Comparison of ENCODE assay signal across 8 cellular contexts in genomic region chr19:460877-461609, GRCh38. TPM values are rescaled to one million over a fixed set of nuclear protein-coding genes. Genes with fewer than 3 reads are reported as not detected.
DNase-seq lines count a peak whose midpoint lies in the region; ATAC-seq and TF ChIP-seq lines count a peak whose summit lies in the region.

A gene with protein sequence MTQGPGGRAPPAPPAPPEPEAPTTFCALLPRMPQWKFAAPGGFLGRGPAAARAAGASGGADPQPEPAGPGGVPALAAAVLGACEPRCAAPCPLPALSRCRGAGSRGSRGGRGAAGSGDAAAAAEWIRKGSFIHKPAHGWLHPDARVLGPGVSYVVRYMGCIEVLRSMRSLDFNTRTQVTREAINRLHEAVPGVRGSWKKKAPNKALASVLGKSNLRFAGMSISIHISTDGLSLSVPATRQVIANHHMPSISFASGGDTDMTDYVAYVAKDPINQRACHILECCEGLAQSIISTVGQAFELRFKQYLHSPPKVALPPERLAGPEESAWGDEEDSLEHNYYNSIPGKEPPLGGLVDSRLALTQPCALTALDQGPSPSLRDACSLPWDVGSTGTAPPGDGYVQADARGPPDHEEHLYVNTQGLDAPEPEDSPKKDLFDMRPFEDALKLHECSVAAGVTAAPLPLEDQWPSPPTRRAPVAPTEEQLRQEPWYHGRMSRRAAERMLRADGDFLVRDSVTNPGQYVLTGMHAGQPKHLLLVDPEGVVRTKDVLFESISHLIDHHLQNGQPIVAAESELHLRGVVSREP (minus strand): TSS chr19:461033. CDS start chr19:460996, 37 bp downstream.

- H3K9ac ChIP-seq in mucosa of stomach (ENCODE audit: low read length): peak within 1 kb of the TSS; percentile 85

- H3K36me3 ChIP-seq in A673 (ENCODE audit: insufficient read depth, low read length, poor library complexity, severe bottlenecking): no peaks in the 10 kb centered on the region
- no peaks in the 10 kb centered on the region for H3K36me3 ChIP-seq in MG63
- no peaks in the 10 kb centered on the region for H3K36me3 ChIP-seq in mucosa of stomach (ENCODE audit: control insufficient read depth, insufficient read depth, low read length)

- TF ChIP-seq CTCF in A673 (conservative IDR thresholded peaks at IDR 0.05; ENCODE audit: low read depth, low read length): no peak

- POLR2A ChIA-PET in A673 (lab: Charles Lee; ENCODE audit: low non-redundant PET): no interaction called here

- peaks cover 0 to 5% of the 10 kb centered on the region in 2 donors for H3K4me1 Mint-ChIP-seq in effector memory CD8-positive, alpha-beta T cell (ENCODE audit: low read depth in 2 of 2)

- no peaks in the 10 kb centered on the region for H3K36me3 Mint-ChIP-seq in effector memory CD8-positive, alpha-beta T cell (ENCODE audit: insufficient read depth)

- no peak within 1 kb of the TSS for H3K27ac ChIP-seq in A673 (ENCODE audit: low read depth, low read length, poor library complexity, severe bottlenecking)

- H3K27ac Mint-ChIP-seq in effector memory CD8-positive, alpha-beta T cell: no peak within 1 kb of the TSS

- H3K27me3 ChIP-seq in A673 (replicated peaks; ENCODE audit: insufficient read depth, low read depth, low read length, poor library complexity): peaks cover 24% of the 10 kb centered on the region
- no peaks in the 10 kb centered on the region for H3K27me3 ChIP-seq in MG63
- no peaks in the 10 kb centered on the region for H3K27me3 ChIP-seq in mucosa of stomach (ENCODE audit: control insufficient read depth, insufficient read depth, low read length)

- intact Hi-C loops in A673 (cut with micrococcal nuclease; ENCODE audit: unreplicated experiment): no loop called here

- BruUV-seq in A673 (replicated peaks; lab: Mats Ljungman, UMichigan): no TSS peak

- peak within 1 kb of the TSS; percentile 72 to 78 for H3K4me3 Mint-ChIP-seq in effector memory CD8-positive, alpha-beta T cell

- peaks cover 18 to 37% of the 10 kb centered on the region in 2 donors for H3K27me3 Mint-ChIP-seq in effector memory CD8-positive, alpha-beta T cell

- peak within 1 kb of the TSS; percentile 48 for H3K4me3 ChIP-seq in A673 (ENCODE audit: low read depth, low read length, poor library complexity, severe bottlenecking)
- H3K4me3 ChIP-seq in MG63: peak within 1 kb of the TSS; percentile 44
- H3K4me3 ChIP-seq in mucosa of stomach (ENCODE audit: low read length): peak within 1 kb of the TSS; percentile 55

- DNase-seq in A673 (ENCODE audit: low spot score): no peak
- no peak for DNase-seq in MG63
- DNase-seq in effector memory CD8-positive, alpha-beta T cell: no peak
- no peak for DNase-seq in SKM-1 treated with dmso at 0.1 percent for 144 hours (lab: John Stamatoyannopoulos, UW; ENCODE audit: unreplicated experiment)
- no peak for DNase-seq in NCI-H187 (lab: John Stamatoyannopoulos, UW)
- DNase-seq in AG08395 (ENCODE audit: low spot score): no peak

- ATAC-seq in effector memory CD8-positive, alpha-beta T cell (replicated peaks): no peak
- no peak for ATAC-seq in HG03457 (IDR thresholded peaks at IDR 0.05; ENCODE audit: unreplicated experiment)

- CTCF ChIA-PET in A673 (lab: Charles Lee): no interaction called here

- H3K9me3 ChIP-seq in A673 (ENCODE audit: low read depth, low read length, poor library complexity, severe bottlenecking) (no peaks in the 10 kb centered on the region), MG63 (no peaks in the 10 kb centered on the region), mucosa of stomach (ENCODE audit: control insufficient read depth, low read length) (no peaks in the 10 kb centered on the region)

- H3K9me3 Mint-ChIP-seq in effector memory CD8-positive, alpha-beta T cell: peaks cover 0 to 8% of the 10 kb centered on the region in 2 donors

- H3K4me1 ChIP-seq in A673 (ENCODE audit: insufficient read depth, low read length, poor library complexity, severe bottlenecking) (no peaks in the 10 kb centered on the region), mucosa of stomach (ENCODE audit: control insufficient read depth, insufficient read depth, low read length) (peaks cover 18% of the 10 kb centered on the region)

RNA-seq across cellular contexts. Expression of the gene that starts here (rescaled TPM):
- 1.1 and 2.0 TPM in 2 replicates for total RNA-seq in A673 (2021)
- total RNA-seq in MG63 (2014; rRNA removed; shearing (Covaris generic); ENCODE audit: low replicate concordance): not detected in 2 replicates
